26 cellular contexts compared by ENCODE assay signal in the genomic region with DNA sequence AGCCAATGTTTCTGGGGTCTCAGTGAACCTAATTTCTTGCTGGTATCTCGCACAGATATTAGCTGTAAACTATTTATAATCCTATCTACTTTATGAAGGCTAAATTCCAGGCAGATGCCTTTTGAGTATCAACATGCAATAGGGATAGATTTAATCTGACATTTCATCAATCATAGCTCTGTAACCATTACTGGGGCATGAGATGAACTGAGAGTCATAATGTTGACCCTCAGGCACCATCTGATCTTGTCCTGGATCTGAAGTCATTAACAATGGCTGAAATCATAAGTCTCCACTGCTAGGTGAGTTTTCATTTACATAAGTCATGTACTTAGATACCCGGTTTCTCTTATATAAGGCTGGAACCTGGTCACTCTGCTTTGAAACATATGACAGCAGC.
"Had no signal": no experiment of that assay in that cellular context is flagged by ENCODE, and none has a peak within 500 bp of the region (broad histone marks: within the 10 kb centered on the region; RNA-seq: fewer than 3 reads in every experiment).

No MANE protein-coding gene starts in this region.

- ATAC-seq: natural killer cell; psoas muscle; right cardiac atrium; right lobe of liver; stimulated activated memory B cell treated with anti-CD40 and anti-IgM and Interleukin-4, amounts not matched to agents 10 μg/mL and 1 μg/mL and 100 μg/mL, for 72 hours; stimulated activated naive CD8-positive, alpha-beta T cell treated with anti-CD3 and anti-CD28 coated beads, Interleukin-15, amount 100 ng/mL, for 72 hours; stimulated activated naive CD8-positive, alpha-beta T cell treated with anti-CD3 and anti-CD28 coated beads, Interleukin-15, Interleukin-2, amounts not matched to agents 100 U/mL and 50 U/mL, for 24 hours had no signal

- H2AFZ ChIP-seq: neural progenitor cell, parathyroid adenoma had no signal

- H3K4me3 ChIP-seq: neural progenitor cell, ovary, psoas muscle, right lobe of liver, sigmoid colon, suprapubic skin, testis, tibial artery, transverse colon, upper lobe of left lung, vagina had no signal

- H3K27me3 ChIP-seq: neural progenitor cell, ovary, right lobe of liver, sigmoid colon, suprapubic skin, testis, tibial artery, transverse colon, upper lobe of left lung, vagina had no signal

- H3K36me3 ChIP-seq: neural progenitor cell, ovary, right lobe of liver, sigmoid colon, suprapubic skin, tibial artery, transverse colon, upper lobe of left lung, vagina had no signal

- H3K79me2 ChIP-seq: parathyroid adenoma had no signal

- H3K4me2 ChIP-seq: neural progenitor cell had no signal

- DNase-seq: natural killer cell; occipital lobe; ovary; posterior cingulate gyrus; psoas muscle; right cardiac atrium; right lobe of liver; sigmoid colon; small intestine; stimulated activated CD4-positive, alpha-beta T cell treated with anti-CD3 and anti-CD28 coated beads, Interleukin-15, amount 100 ng/mL, for 24 hours; stimulated activated CD4-positive, alpha-beta T cell treated with anti-CD3 and anti-CD28 coated beads, Interleukin-2, amount 100 ng/mL, for 24 hours; stimulated activated CD4-positive, alpha-beta T cell treated with anti-CD3 and anti-CD28 coated beads, Interleukin-2, amount 100 ng/mL, for 48 hours; stimulated activated CD4-positive, alpha-beta T cell treated with anti-CD3 and anti-CD28 coated beads, Interleukin-4, amount 100 ng/mL, for 24 hours; stimulated activated naive CD4-positive, alpha-beta T cell; stimulated activated naive CD8-positive, alpha-beta T cell treated with anti-CD3 and anti-CD28 coated beads, Interleukin-15, amount 100 ng/mL, for 72 hours; stimulated activated naive CD8-positive, alpha-beta T cell treated with anti-CD3 and anti-CD28 coated beads, Interleukin-15, Interleukin-2, amounts not matched to agents 100 U/mL and 50 U/mL, for 24 hours; substantia nigra; testis; tibial artery; transverse colon; upper lobe of left lung had no signal

- H3K4me1 ChIP-seq: psoas muscle, right lobe of liver, sigmoid colon, suprapubic skin, testis, tibial artery, transverse colon, upper lobe of left lung, vagina had no signal

- H3K27ac ChIP-seq: neural progenitor cell, ovary, parathyroid adenoma, psoas muscle, right lobe of liver, sigmoid colon, suprapubic skin, testis, tibial artery, transverse colon, upper lobe of left lung, vagina had no signal

- H3K9ac ChIP-seq: neural progenitor cell, parathyroid adenoma had no signal

- H3K9me3 ChIP-seq: ovary, psoas muscle, right lobe of liver, sigmoid colon, suprapubic skin, testis, tibial artery, transverse colon, upper lobe of left lung, vagina had no signal
